Comparison of ENCODE assay signal across 10 cellular contexts in the genomic region with DNA sequence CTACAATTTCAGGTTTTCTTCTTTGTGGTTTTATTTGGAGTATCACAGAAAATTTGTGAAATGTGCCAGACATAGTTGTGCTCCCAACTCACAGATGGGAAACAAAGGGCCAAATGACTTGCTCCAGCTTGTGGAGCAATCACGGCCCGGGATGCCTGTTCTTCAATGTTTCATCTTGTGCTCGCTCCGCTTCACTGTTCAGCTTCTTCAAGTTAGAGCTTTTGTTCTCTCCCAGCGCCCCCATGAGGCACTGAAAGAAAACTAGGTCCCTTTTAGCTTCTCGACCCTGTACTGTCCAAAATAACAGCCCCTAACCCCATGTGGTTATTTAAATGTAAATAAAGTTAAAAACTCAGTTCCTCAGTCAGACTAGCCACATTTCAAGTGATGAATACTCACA.
DNase-seq lines count a peak whose midpoint lies in the region; ATAC-seq and TF ChIP-seq lines count a peak whose summit lies in the region.
"Had no signal": no experiment of that assay in that cellular context is flagged by ENCODE, and none has a peak within 500 bp of the region (broad histone marks: within the 10 kb centered on the region; RNA-seq: fewer than 3 reads in every experiment).

No MANE protein-coding gene starts in this region.

- TF ChIP-seq POLR2A in heart left ventricle (IDR thresholded peaks at IDR 0.05) (no peak), vagina (IDR thresholded peaks at IDR 0.05) (no peak)

- peak in 2 of 4 donors; percentile 47 to 49 for ATAC-seq in heart left ventricle
- no peak for ATAC-seq in Right ventricle myocardium inferior
- no peak for ATAC-seq in upper lobe of right lung
- ATAC-seq in stimulated activated naive B cell treated with anti-CD40 and anti-IgM and Interleukin-4, amounts not matched to agents 10 μg/mL and 1 μg/mL and 100 μg/mL, for 72 hours (replicated peaks) = no peak

- H3K4me3 Mint-ChIP-seq in stimulated activated naive B cell treated with anti-CD40 and anti-IgM and Interleukin-4, amounts not matched to agents 10 μg/mL and 1 μg/mL and 100 μg/mL, for 72 hours = no peak overlapping the region

- no peaks in the 10 kb centered on the region for H3K4me1 Mint-ChIP-seq in stimulated activated naive B cell treated with anti-CD40 and anti-IgM and Interleukin-4, amounts not matched to agents 10 μg/mL and 1 μg/mL and 100 μg/mL, for 72 hours

- H3K27ac ChIP-seq in heart left ventricle (no peak overlapping the region), SJCRH30 (no peak overlapping the region), upper lobe of right lung (no peak overlapping the region), vagina (no peak overlapping the region)

- H3K9me3 Mint-ChIP-seq in stimulated activated naive B cell treated with anti-CD40 and anti-IgM and Interleukin-4, amounts not matched to agents 10 μg/mL and 1 μg/mL and 100 μg/mL, for 72 hours = no peaks in the 10 kb centered on the region

- TF ChIP-seq CTCF in heart left ventricle (IDR thresholded peaks at IDR 0.05) = peak in 7 of 12 donors; percentile 9 to 37 (median 25)
- TF ChIP-seq CTCF in upper lobe of right lung (IDR thresholded peaks at IDR 0.05) = peak; percentile 12
- no peak for TF ChIP-seq CTCF in vagina (IDR thresholded peaks at IDR 0.05)

- H3K4me3 ChIP-seq in heart left ventricle (no peak overlapping the region), SJCRH30 (no peak overlapping the region), upper lobe of right lung (no peak overlapping the region), vagina (no peak overlapping the region)

- peaks cover 0 to 7% of the 10 kb centered on the region in 2 donors for H3K27me3 Mint-ChIP-seq in stimulated activated naive B cell treated with anti-CD40 and anti-IgM and Interleukin-4, amounts not matched to agents 10 μg/mL and 1 μg/mL and 100 μg/mL, for 72 hours

- H3K9me3 ChIP-seq in heart left ventricle = no peaks in the 10 kb centered on the region
- no peaks in the 10 kb centered on the region for H3K9me3 ChIP-seq in SJCRH30 (replicated peaks)
- H3K9me3 ChIP-seq in upper lobe of right lung = no peaks in the 10 kb centered on the region
- no peaks in the 10 kb centered on the region for H3K9me3 ChIP-seq in vagina
- H3K9me3 ChIP-seq: BE2C had no signal

- no peaks in the 10 kb centered on the region for H3K36me3 Mint-ChIP-seq in stimulated activated naive B cell treated with anti-CD40 and anti-IgM and Interleukin-4, amounts not matched to agents 10 μg/mL and 1 μg/mL and 100 μg/mL, for 72 hours

- intact Hi-C loops in heart left ventricle (cut with DNase I) = loop anchor here in 2 of 10 donors (10.0 kb wide), 1 partner anchor 503 kb away; no protein-coding TSS in a partner anchor
- intact Hi-C loops in Right ventricle myocardium inferior (cut with DNase I) = loop anchor here (5.0 kb wide), 1 partner anchor 526 kb away; no protein-coding TSS in a partner anchor
- intact Hi-C loops in head of caudate nucleus (cut with DNase I) = no loop called here
- intact Hi-C loops in upper lobe of right lung (cut with DNase I) = no loop called here
- intact Hi-C loops in vagina (cut with DNase I) = no loop called here

- H3K4me1 ChIP-seq in heart left ventricle (peaks cover 0 to 4% (median 0%) of the 10 kb centered on the region in 12 donors), SJCRH30 (no peaks in the 10 kb centered on the region), upper lobe of right lung (no peaks in the 10 kb centered on the region), vagina (no peaks in the 10 kb centered on the region)
- H3K4me1 ChIP-seq: BE2C had no signal

- no peak for DNase-seq in heart left ventricle
- DNase-seq in Right ventricle myocardium inferior (ENCODE audit: missing footprints) = no peak
- DNase-seq in SJCRH30 = peak; percentile 31 to 51
- DNase-seq in head of caudate nucleus = peak in 25 of 42 donors; percentile 5 to 61 (median 24)
- no peak for DNase-seq in upper lobe of right lung
- no peak for DNase-seq in stimulated activated naive B cell treated with anti-CD40 and anti-IgM and Interleukin-4, amounts not matched to agents 10 μg/mL and 1 μg/mL and 100 μg/mL, for 72 hours
- no peak for DNase-seq in vagina (ENCODE audit: extremely low spot score in 2 of 2)
- DNase-seq in CD1c-positive myeloid dendritic cell (ENCODE audit: extremely low spot score) = no peak
- DNase-seq: BE2C; NK-92 treated with Interleukin-12 subunit alpha and Interleukin-12 subunit beta, amount 100 ng/mL, for 24 hours had no signal

- 8 to 9% (median 9%) methylated on average over 6 of the region's 6 CpGs for WGBS in heart left ventricle, 4 donors

- no peaks in the 10 kb centered on the region for H3K36me3 ChIP-seq in heart left ventricle
- no peaks in the 10 kb centered on the region for H3K36me3 ChIP-seq in SJCRH30
- H3K36me3 ChIP-seq in upper lobe of right lung = no peaks in the 10 kb centered on the region
- no peaks in the 10 kb centered on the region for H3K36me3 ChIP-seq in vagina
- H3K36me3 ChIP-seq: BE2C had no signal

- H3K27ac Mint-ChIP-seq in stimulated activated naive B cell treated with anti-CD40 and anti-IgM and Interleukin-4, amounts not matched to agents 10 μg/mL and 1 μg/mL and 100 μg/mL, for 72 hours = no peak overlapping the region

- peaks cover 0 to 6% (median 0%) of the 10 kb centered on the region in 9 donors for H3K27me3 ChIP-seq in heart left ventricle
- H3K27me3 ChIP-seq in SJCRH30 = no peaks in the 10 kb centered on the region
- H3K27me3 ChIP-seq in upper lobe of right lung = no peaks in the 10 kb centered on the region
- H3K27me3 ChIP-seq in vagina = no peaks in the 10 kb centered on the region
- H3K27me3 ChIP-seq: BE2C had no signal

Comparison
In these comparisons a context has a peak if more than half of its experiments do, and no peak if none do; other contexts are left out.
1. DNase-seq: peak in SJCRH30 (2 of 2) and head of caudate nucleus (25 of 42); none in heart left ventricle (0 of 5), Right ventricle myocardium inferior (single experiment), upper lobe of right lung (single experiment), stimulated activated naive B cell treated with anti-CD40 and anti-IgM and Interleukin-4, amounts not matched to agents 10 μg/mL and 1 μg/mL and 100 μg/mL, for 72 hours (single experiment), vagina (0 of 2) and CD1c-positive myeloid dendritic cell (single experiment).
2. CTCF ChIP-seq: peak in heart left ventricle (7 of 12) and upper lobe of right lung (single experiment); none in vagina (0 of 3).